Comparison of ENCODE assay signal across 9 cellular contexts in the genomic region with DNA sequence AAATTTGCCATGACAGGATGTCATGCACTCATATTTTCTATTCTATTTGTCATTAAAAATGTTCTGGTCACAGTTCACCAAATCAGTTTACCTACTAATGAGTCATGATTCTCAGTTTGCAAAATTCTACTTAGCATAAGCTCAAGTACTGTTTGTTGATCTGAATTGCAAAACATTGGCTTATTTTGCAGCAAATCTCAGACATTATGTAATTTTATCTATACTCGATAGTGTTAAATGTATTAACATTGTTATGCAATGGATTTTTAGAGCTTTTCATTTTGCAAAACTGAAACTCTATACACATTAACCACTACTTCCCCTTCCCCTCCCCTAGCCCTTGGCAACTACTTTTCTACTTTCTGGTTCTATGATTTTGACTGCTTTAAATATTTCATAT.
A peak's percentile ranks its signal among the peaks of the same experiment; 100 is the strongest.
DNase-seq lines count a peak whose midpoint lies in the region; ATAC-seq lines count a peak whose summit lies in the region.
"Had no signal": no experiment of that assay in that cellular context is flagged by ENCODE, and none has a peak within 500 bp of the region (broad histone marks: within the 10 kb centered on the region; RNA-seq: fewer than 3 reads in every experiment).

No MANE protein-coding gene starts in this region.

- ATAC-seq in GM18520 (IDR thresholded peaks at IDR 0.05; ENCODE audit: unreplicated experiment), result peak; percentile 51
- peak; percentile 73 for ATAC-seq in GM21737 (IDR thresholded peaks at IDR 0.05; ENCODE audit: unreplicated experiment)

- intact Hi-C loops in cardiac septum (cut with DNase I), result no loop called here

- peak; percentile 87 to 96 for DNase-seq in NOMO-1 (lab: John Stamatoyannopoulos, UW; ENCODE audit: unreplicated experiment in 2 of 2)
- peak; percentile 26 for DNase-seq in iris pigment epithelial cell (ENCODE audit: low read depth)
- no peak for DNase-seq in amygdala (lab: John Stamatoyannopoulos, UW)
- no peak for DNase-seq in SHP77 treated with DMSO at 0.1 percent for 48 hours (lab: John Stamatoyannopoulos, UW)
- no peak for DNase-seq in DMS53 treated with DMSO at 0.1 percent for 48 hours (lab: John Stamatoyannopoulos, UW; ENCODE audit: unreplicated experiment)
- DNase-seq in cardiac septum (ENCODE audit: low spot score), result no peak
- DNase-seq: HCEC 1CT had no signal

Comparison
In these comparisons a context has a peak if more than half of its experiments do, and no peak if none do; other contexts are left out.
1. DNase-seq: peak in NOMO-1 (2 of 2) and iris pigment epithelial cell (single experiment); none in amygdala (0 of 56), SHP77 treated with DMSO at 0.1 percent for 48 hours (single experiment), DMS53 treated with DMSO at 0.1 percent for 48 hours (single experiment) and cardiac septum (single experiment).